ENCODE assay signal across 8 cellular contexts in the genomic region with DNA sequence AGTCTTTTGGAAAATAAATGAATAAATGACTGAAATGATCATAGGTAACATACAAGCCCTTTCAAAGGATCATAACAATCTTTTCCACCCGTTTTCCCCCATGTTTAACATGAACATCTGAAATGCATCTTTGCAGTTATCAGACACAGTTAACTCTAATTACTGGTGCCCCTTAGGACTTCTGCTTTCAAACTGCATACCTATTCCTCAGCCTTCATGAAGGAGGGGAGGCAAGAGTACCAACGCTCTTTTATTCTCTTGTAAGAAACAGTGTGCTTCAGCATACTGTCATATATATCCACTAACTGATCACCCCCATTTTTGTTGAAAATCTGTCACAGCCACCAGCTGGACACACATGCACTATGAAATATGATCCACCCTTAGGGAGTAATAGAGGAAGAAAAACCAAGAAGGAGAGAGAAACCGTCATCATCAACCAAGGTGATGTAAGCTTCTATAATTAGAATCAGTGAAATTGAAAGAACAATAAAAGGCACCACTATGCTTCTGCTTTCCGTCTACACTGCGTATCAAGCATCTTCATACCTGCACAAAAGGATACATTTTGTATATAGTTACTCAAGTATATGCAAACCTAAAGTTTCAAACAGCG.
DNase-seq lines count a peak whose midpoint lies in the region; ATAC-seq and TF ChIP-seq lines count a peak whose summit lies in the region.

No MANE protein-coding gene starts in this region.

- TF ChIP-seq CTCF in suprapubic skin (IDR thresholded peaks at IDR 0.05) = no peak

- DNase-seq in DMS 273 treated with DMSO at 0.1 percent for 48 hours (lab: John Stamatoyannopoulos, UW) (peak; percentile 65), RPMI7951 (ENCODE audit: low read depth) (peak; percentile 38), globus pallidus (ENCODE audit: low spot score) (peak; percentile 46), suprapubic skin (ENCODE audit: low spot score in 2 of 2) (no peak), islet precursor cell (no peak), NCI-H2196 (lab: John Stamatoyannopoulos, UW; ENCODE audit: unreplicated experiment) (no peak)

- WGBS in suprapubic skin = 74% methylated on average over 6 of the region's 6 CpGs

- H3K36me3 ChIP-seq in suprapubic skin = peaks cover 13% of the 10 kb centered on the region

- no peak for TF ChIP-seq EP300 in suprapubic skin (IDR thresholded peaks at IDR 0.05)

- H3K4me1 ChIP-seq in suprapubic skin = no peaks in the 10 kb centered on the region

- no peak for TF ChIP-seq POLR2A in suprapubic skin (IDR thresholded peaks at IDR 0.05)

- H3K27me3 ChIP-seq in suprapubic skin = no peaks in the 10 kb centered on the region

- H3K4me3 ChIP-seq in suprapubic skin = no peak overlapping the region

- H3K27ac ChIP-seq in suprapubic skin = no peak overlapping the region

- no peaks in the 10 kb centered on the region for H3K9me3 ChIP-seq in suprapubic skin

- peak; percentile 95 for ATAC-seq in GM19372 (IDR thresholded peaks at IDR 0.05; ENCODE audit: low read depth, unreplicated experiment)
- peak; percentile 97 for ATAC-seq in HG03175 (IDR thresholded peaks at IDR 0.05; ENCODE audit: unreplicated experiment)

Comparison
In these comparisons a context has a peak if more than half of its experiments do, and no peak if none do; other contexts are left out.
1. DNase-seq: peak in DMS 273 treated with DMSO at 0.1 percent for 48 hours (single experiment), RPMI7951 (single experiment) and globus pallidus (single experiment); none in suprapubic skin (0 of 2), islet precursor cell (single experiment) and NCI-H2196 (single experiment).